Comparison of ENCODE assay signal across 9 cellular contexts in the genomic region with DNA sequence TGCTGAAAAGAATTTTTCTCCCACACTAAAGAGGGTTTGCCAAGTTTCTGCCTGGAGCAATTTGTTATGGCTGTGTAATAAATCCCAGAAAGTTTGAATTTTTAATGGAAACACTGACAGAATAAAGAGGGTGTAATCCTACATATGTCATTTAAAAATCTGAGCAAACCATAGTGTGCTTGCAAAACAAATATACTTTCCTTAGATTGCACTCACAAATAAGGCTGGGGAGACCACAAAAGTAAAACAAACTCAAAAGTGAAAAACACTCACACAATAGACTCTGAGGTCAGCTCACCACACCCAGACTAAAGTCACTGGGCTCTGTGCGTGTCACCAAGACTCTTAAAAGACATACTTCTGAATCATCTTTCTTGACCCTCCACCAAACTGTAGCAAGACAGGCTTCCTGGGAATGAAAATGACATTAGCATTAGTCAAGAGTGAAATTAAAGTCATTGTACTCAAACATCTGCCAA. TPM values are rescaled to one million over a fixed set of nuclear protein-coding genes. Genes with fewer than 3 reads are reported as not detected.
DNase-seq lines count a peak whose midpoint lies in the region; FAIRE-seq and TF ChIP-seq lines count a peak whose summit lies in the region.
"Had no signal": no experiment of that assay in that cellular context is flagged by ENCODE, and none has a peak within 500 bp of the region (broad histone marks: within the 10 kb centered on the region; RNA-seq: fewer than 3 reads in every experiment).

No MANE protein-coding gene starts in this region.

- H3K27ac ChIP-seq in SJSA1, result peak overlapping the region; percentile 98
- H3K27ac ChIP-seq in endothelial cell of umbilical vein (ENCODE audit: insufficient read depth, low read depth, low read length), result peak overlapping the region; percentile 51

- H3K4me1 ChIP-seq in SJSA1 (replicated peaks) (peaks cover 69% of the 10 kb centered on the region), endothelial cell of umbilical vein (ENCODE audit: control insufficient read depth, extremely low read depth, insufficient read depth, low read length) (peaks cover 69% of the 10 kb centered on the region)

- in situ Hi-C loops in G401 (cut with HindIII; ENCODE audit: low sequenced_read_pairs), result no loop called here

- CTCF ChIA-PET in endothelial cell of umbilical vein (lab: Charles Lee), result interaction anchor here (1.0 to 1.4 kb wide), 2 partner anchors 199 to 320 kb away, joined by 3 to 8 read pairs; no protein-coding TSS in a partner anchor

- peaks cover 4% of the 10 kb centered on the region for H3K4me1 Mint-ChIP-seq in endothelial cell (ENCODE audit: unreplicated experiment)

- no peak overlapping the region for H3K4me3 Mint-ChIP-seq in endothelial cell (ENCODE audit: unreplicated experiment)
- H3K4me3 Mint-ChIP-seq: neural crest cell had no signal

- no TSS peak for BruUV-seq in endothelial cell of umbilical vein (replicated peaks; lab: Mats Ljungman, UMichigan)

- TF ChIP-seq POLR2A in endothelial cell of umbilical vein (IDR thresholded peaks at IDR 0.05; ENCODE audit: low read depth, low read length), result no peak

- no peaks in the 10 kb centered on the region for H4K20me1 ChIP-seq in endothelial cell of umbilical vein (replicated peaks; ENCODE audit: control insufficient read depth, extremely low read depth, insufficient read depth, low read length)

- TF ChIP-seq CTCF in endothelial cell of umbilical vein (IDR thresholded peaks at IDR 0.05; ENCODE audit: extremely low read depth in 1 of 2, insufficient read depth in 1 of 2, low read depth in 1 of 2, low read length in 2 of 2) (no peak), endothelial cell (IDR thresholded peaks at IDR 0.05; ENCODE audit: unreplicated experiment) (no peak)

- no peaks in the 10 kb centered on the region for H3K9me3 Mint-ChIP-seq in endothelial cell (ENCODE audit: unreplicated experiment)
- H3K9me3 Mint-ChIP-seq: neural crest cell had no signal

- dilution Hi-C loops in endothelial cell of umbilical vein (cut with MboI; ENCODE audit: extremely low pct_ligation_motif_present, low sequenced_read_pairs), result no loop called here

- no peaks in the 10 kb centered on the region for H3K9me3 ChIP-seq in SJSA1 (replicated peaks)
- no peaks in the 10 kb centered on the region for H3K9me3 ChIP-seq in endothelial cell of umbilical vein (replicated peaks; ENCODE audit: control insufficient read depth, insufficient read depth, low read length)

- no peaks in the 10 kb centered on the region for H3K79me2 ChIP-seq in endothelial cell of umbilical vein (ENCODE audit: control insufficient read depth, insufficient read depth, low read length)

- peak overlapping the region; percentile 13 for H3K4me2 ChIP-seq in endothelial cell of umbilical vein (ENCODE audit: insufficient read depth, low read length)

- H3K4me3 ChIP-seq in SJSA1 (no peak overlapping the region), endothelial cell of umbilical vein (replicated peaks in 1 of 3; ENCODE audit: insufficient read depth in 1 of 3, low read depth in 1 of 3, low read length in 3 of 3) (no peak overlapping the region)

- no peaks in the 10 kb centered on the region for H3K36me3 ChIP-seq in SJSA1
- no peaks in the 10 kb centered on the region for H3K36me3 ChIP-seq in endothelial cell of umbilical vein (ENCODE audit: control insufficient read depth in 2 of 2, extremely low read depth in 1 of 2, insufficient read depth in 2 of 2, low read length in 2 of 2)

- intact Hi-C loops in endothelial cell of umbilical vein (cut with micrococcal nuclease), result loop anchor here (5.0 kb wide), 3 partner anchors 246 to 549 kb away; no protein-coding TSS in a partner anchor

- POLR2A ChIA-PET in endothelial cell of umbilical vein (lab: Charles Lee), result no interaction called here

- H3K27me3 ChIP-seq in SJSA1 (replicated peaks) (no peaks in the 10 kb centered on the region), endothelial cell of umbilical vein (ENCODE audit: control insufficient read depth in 2 of 2, insufficient read depth in 2 of 2, low read length in 2 of 2) (no peaks in the 10 kb centered on the region)

- FAIRE-seq in endothelial cell of umbilical vein (lab: Jason Lieb, UNC), result peak; percentile 62

- H3K9ac ChIP-seq in endothelial cell of umbilical vein (replicated peaks; ENCODE audit: extremely low read depth, insufficient read depth, low read length), result peak overlapping the region; percentile 19

- no peaks in the 10 kb centered on the region for H3K9me1 ChIP-seq in endothelial cell of umbilical vein (replicated peaks; ENCODE audit: control insufficient read depth, extremely low read depth, insufficient read depth, low read length)

- peak; percentile 69 for DNase-seq in activated effector memory CD4-positive, alpha-beta T cell treated with anti-CD3 and anti-CD28 coated beads, Interleukin-2, amount 50 U/mL, for 16 hours
- DNase-seq in activated effector memory CD4-positive, alpha-beta T cell treated with Interleukin-2 at 50 U/mL for 16 hours, result no peak
- DNase-seq in SJSA1 (ENCODE audit: low read depth in 1 of 2, low spot score in 2 of 2), result peak; percentile 93 to 99
- DNase-seq in endothelial cell of umbilical vein (ENCODE audit: low read depth, low spot score), result peak; percentile 64
- DNase-seq in stimulated activated CD8-positive, alpha-beta memory T cell treated with anti-CD3 and anti-CD28 coated beads, Interleukin-4, amount 100 ng/mL, for 48 hours, result peak; percentile 58
- DNase-seq in NCI-H1048 (lab: John Stamatoyannopoulos, UW), result no peak
- no peak for DNase-seq in G401 (ENCODE audit: low spot score)
- DNase-seq in endothelial cell (ENCODE audit: low spot score), result no peak

- peaks cover under 1% of the 10 kb centered on the region for H3K27me3 Mint-ChIP-seq in endothelial cell (ENCODE audit: unreplicated experiment)

- peaks cover 2% of the 10 kb centered on the region for H3K36me3 Mint-ChIP-seq in endothelial cell (ENCODE audit: low read depth, unreplicated experiment)

- H2AFZ ChIP-seq in endothelial cell of umbilical vein (ENCODE audit: low read depth, low read length), result no peak overlapping the region

- no peak overlapping the region for H3K27ac Mint-ChIP-seq in endothelial cell (ENCODE audit: unreplicated experiment)

TF ChIP-seq in endothelial cell of umbilical vein, 7 proteins besides CTCF, POLR2A, EP300 and RAD21:
- TF ChIP-seq POLR2AphosphoS5 (IDR thresholded peaks at IDR 0.05; ENCODE audit: insufficient read depth, low read depth, low read length), result peak; percentile 58
- no peak for TF ChIP-seq EZH2 (IDR thresholded peaks at IDR 0.05; ENCODE audit: borderline replicate concordance, low read depth, low read length, severe bottlenecking)
- no peak for TF ChIP-seq MYC (IDR thresholded peaks at IDR 0.05; ENCODE audit: low read depth, low read length)
- no peak for TF ChIP-seq GATA2 (IDR thresholded peaks at IDR 0.05; ENCODE audit: insufficient read depth, insufficient read length, low read depth, low read length)
- TF ChIP-seq, protein P1, sequence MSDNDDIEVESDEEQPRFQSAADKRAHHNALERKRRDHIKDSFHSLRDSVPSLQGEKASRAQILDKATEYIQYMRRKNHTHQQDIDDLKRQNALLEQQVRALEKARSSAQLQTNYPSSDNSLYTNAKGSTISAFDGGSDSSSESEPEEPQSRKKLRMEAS (IDR thresholded peaks at IDR 0.05; ENCODE audit: insufficient read depth, insufficient read length), result no peak
- TF ChIP-seq FOS (IDR thresholded peaks at IDR 0.05; ENCODE audit: borderline replicate concordance, insufficient read depth, low read length), result peak; percentile 84
- TF ChIP-seq JUN (IDR thresholded peaks at IDR 0.05; ENCODE audit: borderline replicate concordance, insufficient read depth, insufficient read length, low read depth), result peak; percentile 36

RNA-seq across cellular contexts. Expression of a gene that starts 4.8 kb away (rescaled TPM):
- total RNA-seq in SJSA1 (2014; rRNA removed; shearing (Covaris generic)), result 20.8 and 24.8 TPM in 2 replicates
- total RNA-seq in endothelial cell of umbilical vein, result 33.0 and 34.1 TPM in 2 replicates
- 16.4 and 23.3 TPM in 2 replicates for polyA plus RNA-seq in endothelial cell of umbilical vein
- 9.0 and 9.5 TPM in 2 replicates for polyA plus RNA-seq in endothelial cell of umbilical vein (2011; cell fraction: cytosol; rRNA removed)
- polyA plus RNA-seq in endothelial cell of umbilical vein (2011; cell fraction: nucleus; rRNA removed), result 23.7 and 25.8 TPM in 2 replicates
- polyA plus RNA-seq in endothelial cell of umbilical vein (2012), result 8.1 and 10.2 TPM in 2 replicates
- 70.2 and 70.9 TPM in 2 replicates for polyA minus RNA-seq in endothelial cell of umbilical vein
- polyA minus RNA-seq in endothelial cell of umbilical vein (2011; cell fraction: cytosol; rRNA and poly(A)+ RNA removed), result 4.3 TPM
- 90.2 and 138 TPM in 2 replicates for polyA minus RNA-seq in endothelial cell of umbilical vein (2011; cell fraction: nucleus; rRNA and poly(A)+ RNA removed)
- under 0.01 TPM in 2 replicates for total RNA-seq in G401 (2014; rRNA removed; shearing (Covaris generic))
- total RNA-seq in endothelial cell (ENCODE audit: unreplicated experiment), result 18.7 TPM

Comparison
In these comparisons a context has a peak if more than half of its experiments do, and no peak if none do; other contexts are left out.
1. DNase-seq: peak in activated effector memory CD4-positive, alpha-beta T cell treated with anti-CD3 and anti-CD28 coated beads, Interleukin-2, amount 50 U/mL, for 16 hours (single experiment), SJSA1 (2 of 2), endothelial cell of umbilical vein (single experiment) and stimulated activated CD8-positive, alpha-beta memory T cell treated with anti-CD3 and anti-CD28 coated beads, Interleukin-4, amount 100 ng/mL, for 48 hours (single experiment); none in activated effector memory CD4-positive, alpha-beta T cell treated with Interleukin-2 at 50 U/mL for 16 hours (single experiment), NCI-H1048 (single experiment), G401 (single experiment) and endothelial cell (single experiment).
2. RNA of a gene that starts 4.8 kb away (total RNA-seq): 33.0 to 34.1 TPM in endothelial cell of umbilical vein, 20.8 to 24.8 TPM in SJSA1 and 18.7 TPM in endothelial cell (single experiment); under 0.01 TPM in G401; every median in the first group is over 10 times any median in the second.